16 cellular contexts compared by ENCODE assay signal in the genomic region with DNA sequence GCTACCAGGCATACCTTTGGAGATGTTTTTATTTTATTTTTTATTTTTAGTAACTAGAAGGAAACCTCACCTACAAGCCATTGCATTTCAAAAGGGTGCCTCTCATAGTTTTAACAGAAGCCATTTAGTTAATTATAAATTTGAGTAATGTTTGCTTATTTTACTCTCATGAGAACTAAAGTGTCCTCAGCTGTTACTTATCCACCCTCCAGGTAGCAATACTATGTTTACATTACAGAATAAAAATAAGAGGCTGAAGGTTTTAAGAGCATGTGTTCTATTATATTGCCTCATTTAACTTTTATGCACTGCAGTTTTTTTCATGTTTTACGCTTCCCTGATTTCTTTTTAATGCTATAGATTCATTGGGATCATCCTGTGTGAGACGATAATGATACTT.
DNase-seq lines count a peak whose midpoint lies in the region; ATAC-seq and TF ChIP-seq lines count a peak whose summit lies in the region.
"Had no signal": no experiment of that assay in that cellular context is flagged by ENCODE, and none has a peak within 500 bp of the region (broad histone marks: within the 10 kb centered on the region; RNA-seq: fewer than 3 reads in every experiment).

No MANE protein-coding gene starts in this region.

- no peak overlapping the region for H3K27ac Mint-ChIP-seq in stimulated activated effector memory CD8-positive, alpha-beta T cell treated with anti-CD3 and anti-CD28 coated beads, Interleukin-12 subunit alpha, Interleukin-12 subunit beta, amount 100 ng/mL, for 72 hours
- H3K27ac Mint-ChIP-seq in activated T-helper 1 cell treated with anti-CD3 and anti-CD28 coated beads, Interleukin-12 subunit alpha, Interleukin-12 subunit beta, Interleukin-2, Interleukin-4 antibody, amounts not matched to agents 30 ng/mL and 10 ng/mL and 1 ng/mL, durations not matched to agents 14 hours and 24 hours and 36 hours, result no peak overlapping the region
- H3K27ac Mint-ChIP-seq: B cell; CD4-positive, alpha-beta T cell had no signal

- H3K9me3 ChIP-seq in lung (ENCODE audit: control insufficient read depth in 2 of 2, insufficient read depth in 1 of 2, low read length in 1 of 2), result no peaks in the 10 kb centered on the region
- H3K9me3 ChIP-seq: HAP-1, MG63 had no signal

- H3K27me3 ChIP-seq in lung (ENCODE audit: control insufficient read depth, insufficient read depth), result no peaks in the 10 kb centered on the region
- H3K27me3 ChIP-seq: MG63 had no signal

- intact Hi-C loops in activated T-helper 1 cell treated with anti-CD3 and anti-CD28 coated beads, Interleukin-12 subunit alpha, Interleukin-12 subunit beta, Interleukin-2, Interleukin-4 antibody, amounts not matched to agents 30 ng/mL and 10 ng/mL and 1 ng/mL, durations not matched to agents 14 hours and 24 hours and 36 hours (cut with micrococcal nuclease), result no loop called here

- no peaks in the 10 kb centered on the region for H3K4me1 ChIP-seq in lung (ENCODE audit: control insufficient read depth in 2 of 2, insufficient read depth in 2 of 2, low read length in 2 of 2)
- H3K4me1 ChIP-seq: HAP-1 had no signal

- H3K27me3 Mint-ChIP-seq in activated T-helper 1 cell treated with anti-CD3 and anti-CD28 coated beads, Interleukin-12 subunit alpha, Interleukin-12 subunit beta, Interleukin-2, Interleukin-4 antibody, amounts not matched to agents 30 ng/mL and 10 ng/mL and 1 ng/mL, durations not matched to agents 14 hours and 24 hours and 36 hours (ENCODE audit: insufficient read depth), result peaks cover 4% of the 10 kb centered on the region
- H3K27me3 Mint-ChIP-seq: B cell; CD4-positive, alpha-beta T cell had no signal

- DNase-seq in DMS79 treated with DMSO at 0.1 percent for 48 hours (lab: John Stamatoyannopoulos, UW) (peak; percentile 99), NCI-H187 treated with DMSO at 0.1 percent for 48 hours (lab: John Stamatoyannopoulos, UW) (peak; percentile 54), NCI-H69 (lab: John Stamatoyannopoulos, UW) (peak; percentile 90), lung (ENCODE audit: low spot score) (no peak), cerebellum (ENCODE audit: low spot score) (no peak)
- no peak for DNase-seq in stimulated activated effector memory CD8-positive, alpha-beta T cell treated with anti-CD3 and anti-CD28 coated beads, Interleukin-12 subunit alpha, Interleukin-12 subunit beta, amount 100 ng/mL, for 72 hours (ENCODE audit: low spot score in 2 of 2)
- DNase-seq in activated T-helper 1 cell treated with anti-CD3 and anti-CD28 coated beads, Interleukin-12 subunit alpha, Interleukin-12 subunit beta, Interleukin-2, Interleukin-4 antibody, amounts not matched to agents 30 ng/mL and 10 ng/mL and 1 ng/mL, durations not matched to agents 14 hours and 24 hours and 36 hours (ENCODE audit: low spot score), result no peak
- DNase-seq: ACHN; Calu3; CD4-positive, alpha-beta T cell; EL; MG63; NCI-H1436 treated with DMSO at 0.1 percent for 48 hours; SIG-M5 had no signal

- H3K9me3 Mint-ChIP-seq in stimulated activated effector memory CD8-positive, alpha-beta T cell treated with anti-CD3 and anti-CD28 coated beads, Interleukin-12 subunit alpha, Interleukin-12 subunit beta, amount 100 ng/mL, for 72 hours, result peaks cover 6% of the 10 kb centered on the region
- no peaks in the 10 kb centered on the region for H3K9me3 Mint-ChIP-seq in activated T-helper 1 cell treated with anti-CD3 and anti-CD28 coated beads, Interleukin-12 subunit alpha, Interleukin-12 subunit beta, Interleukin-2, Interleukin-4 antibody, amounts not matched to agents 30 ng/mL and 10 ng/mL and 1 ng/mL, durations not matched to agents 14 hours and 24 hours and 36 hours
- H3K9me3 Mint-ChIP-seq: CD4-positive, alpha-beta T cell had no signal

- H3K4me1 Mint-ChIP-seq in stimulated activated effector memory CD8-positive, alpha-beta T cell treated with anti-CD3 and anti-CD28 coated beads, Interleukin-12 subunit alpha, Interleukin-12 subunit beta, amount 100 ng/mL, for 72 hours, result no peaks in the 10 kb centered on the region
- no peaks in the 10 kb centered on the region for H3K4me1 Mint-ChIP-seq in activated T-helper 1 cell treated with anti-CD3 and anti-CD28 coated beads, Interleukin-12 subunit alpha, Interleukin-12 subunit beta, Interleukin-2, Interleukin-4 antibody, amounts not matched to agents 30 ng/mL and 10 ng/mL and 1 ng/mL, durations not matched to agents 14 hours and 24 hours and 36 hours (ENCODE audit: low read depth)
- H3K4me1 Mint-ChIP-seq: B cell had no signal

- no peak for TF ChIP-seq CTCF in lung (IDR thresholded peaks at IDR 0.05; ENCODE audit: control extremely low read depth, extremely low read depth)

- no peaks in the 10 kb centered on the region for H3K36me3 ChIP-seq in lung (ENCODE audit: control insufficient read depth in 2 of 2, insufficient read depth in 2 of 2, low read length in 2 of 2)
- H3K36me3 ChIP-seq: HAP-1, MG63 had no signal

- peak; percentile 47 for ATAC-seq in lung (ENCODE audit: insufficient read depth, low FRiP score)
- no peak for ATAC-seq in stimulated activated effector memory CD8-positive, alpha-beta T cell treated with anti-CD3 and anti-CD28 coated beads, Interleukin-12 subunit alpha, Interleukin-12 subunit beta, amount 100 ng/mL, for 72 hours

- H3K4me3 Mint-ChIP-seq in stimulated activated effector memory CD8-positive, alpha-beta T cell treated with anti-CD3 and anti-CD28 coated beads, Interleukin-12 subunit alpha, Interleukin-12 subunit beta, amount 100 ng/mL, for 72 hours, result no peak overlapping the region
- H3K4me3 Mint-ChIP-seq in activated T-helper 1 cell treated with anti-CD3 and anti-CD28 coated beads, Interleukin-12 subunit alpha, Interleukin-12 subunit beta, Interleukin-2, Interleukin-4 antibody, amounts not matched to agents 30 ng/mL and 10 ng/mL and 1 ng/mL, durations not matched to agents 14 hours and 24 hours and 36 hours, result no peak overlapping the region
- H3K4me3 Mint-ChIP-seq: B cell; CD4-positive, alpha-beta T cell had no signal

- no peak overlapping the region for H3K27ac ChIP-seq in lung (ENCODE audit: low read depth in 1 of 2, low read length in 1 of 2)

- H3K4me3 ChIP-seq in lung, result no peak overlapping the region
- H3K4me3 ChIP-seq: HAP-1, MG63 had no signal

- no peaks in the 10 kb centered on the region for H3K36me3 Mint-ChIP-seq in stimulated activated effector memory CD8-positive, alpha-beta T cell treated with anti-CD3 and anti-CD28 coated beads, Interleukin-12 subunit alpha, Interleukin-12 subunit beta, amount 100 ng/mL, for 72 hours
- H3K36me3 Mint-ChIP-seq in activated T-helper 1 cell treated with anti-CD3 and anti-CD28 coated beads, Interleukin-12 subunit alpha, Interleukin-12 subunit beta, Interleukin-2, Interleukin-4 antibody, amounts not matched to agents 30 ng/mL and 10 ng/mL and 1 ng/mL, durations not matched to agents 14 hours and 24 hours and 36 hours (ENCODE audit: low read depth), result no peaks in the 10 kb centered on the region

- whole genome bisulfite sequencing in lung, 2 donors, result 49 to 81% methylated on average over 2 of the region's 2 CpGs

Comparison
In these comparisons a context has a peak if more than half of its experiments do, and no peak if none do; other contexts are left out.
1. DNase-seq: peak in DMS79 treated with DMSO at 0.1 percent for 48 hours (single experiment), NCI-H187 treated with DMSO at 0.1 percent for 48 hours (single experiment) and NCI-H69 (single experiment); none in lung (single experiment), stimulated activated effector memory CD8-positive, alpha-beta T cell treated with anti-CD3 and anti-CD28 coated beads, Interleukin-12 subunit alpha, Interleukin-12 subunit beta, amount 100 ng/mL, for 72 hours (0 of 2), cerebellum (single experiment) and activated T-helper 1 cell treated with anti-CD3 and anti-CD28 coated beads, Interleukin-12 subunit alpha, Interleukin-12 subunit beta, Interleukin-2, Interleukin-4 antibody, amounts not matched to agents 30 ng/mL and 10 ng/mL and 1 ng/mL, durations not matched to agents 14 hours and 24 hours and 36 hours (single experiment).